ENCODE assay signal across 13 cellular contexts in the genomic region with DNA sequence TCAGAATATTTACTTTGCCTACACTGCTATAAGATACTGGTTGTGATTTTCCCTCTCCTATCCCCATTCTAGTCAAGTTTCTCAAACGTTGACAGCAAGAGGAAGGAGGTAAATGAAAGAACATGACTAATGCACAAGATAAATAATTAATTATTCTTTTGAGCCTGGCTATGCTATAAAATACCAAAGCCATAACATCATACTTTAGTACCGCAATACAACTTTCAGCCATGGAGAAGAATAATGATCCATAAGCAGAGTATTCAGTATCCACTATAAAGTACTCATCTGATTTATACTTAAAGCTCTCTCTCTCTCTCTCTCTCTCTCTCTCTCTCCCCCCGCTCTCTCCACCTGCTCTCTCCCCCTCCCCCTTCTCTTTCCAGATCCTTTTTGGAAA. TPM values are rescaled to one million over a fixed set of nuclear protein-coding genes. Genes with fewer than 3 reads are reported as not detected.
DNase-seq lines count a peak whose midpoint lies in the region; ATAC-seq and TF ChIP-seq lines count a peak whose summit lies in the region.
"Had no signal": no experiment of that assay in that cellular context is flagged by ENCODE, and none has a peak within 500 bp of the region (broad histone marks: within the 10 kb centered on the region; RNA-seq: fewer than 3 reads in every experiment).

No MANE protein-coding gene starts in this region.

- CTCF ChIA-PET in GM10248 (lab: Yijun Ruan, JAX) = no interaction called here

- no peaks in the 10 kb centered on the region for H3K27me3 ChIP-seq in RWPE2 (ENCODE audit: insufficient read depth, poor library complexity, severe bottlenecking)

- peak; percentile 86 for ATAC-seq in RWPE2 (ENCODE audit: low read depth)
- ATAC-seq in GM18498 (IDR thresholded peaks at IDR 0.05; ENCODE audit: unreplicated experiment) = no peak
- ATAC-seq in GM19035 (IDR thresholded peaks at IDR 0.05; ENCODE audit: unreplicated experiment) = no peak

- POLR2A ChIA-PET in GM10248 (lab: Yijun Ruan, JAX) = no interaction called here

- TF ChIP-seq CTCF in RWPE2 (IDR thresholded peaks at IDR 0.05; ENCODE audit: poor library complexity, severe bottlenecking) (no peak), GM10248 (IDR thresholded peaks at IDR 0.05; ENCODE audit: control extremely low read depth, extremely low read depth, low read depth, missing control alignments) (no peak)

- DNase-seq in EL (peak; percentile 75), RWPE2 (ENCODE audit: low spot score) (no peak), fibroblast of gingiva (ENCODE audit: low read depth) (peak; percentile 60), renal cortical epithelial cell (ENCODE audit: low read depth) (peak; percentile 87), NCI-H1048 (lab: John Stamatoyannopoulos, UW) (no peak), GM10248 (ENCODE audit: extremely low spot score) (no peak)
- DNase-seq: activated CD4-positive, alpha-beta T cell treated with anti-CD3 and anti-CD28 coated beads for 4 hours; activated T-cell treated with anti-CD3 and anti-CD28 coated beads, Interleukin-2, amount 50 U/mL, for 48 hours; NCI-H1930; retina had no signal

- H3K9me3 ChIP-seq in RWPE2 (ENCODE audit: severe bottlenecking) = no peaks in the 10 kb centered on the region

- no peaks in the 10 kb centered on the region for H3K36me3 ChIP-seq in RWPE2 (ENCODE audit: low read depth)

- peaks cover 24% of the 10 kb centered on the region for H3K4me1 ChIP-seq in RWPE2 (ENCODE audit: insufficient read depth, poor library complexity, severe bottlenecking)

- H3K4me3 ChIP-seq in RWPE2 (ENCODE audit: severe bottlenecking) = no peak overlapping the region

- H3K27ac ChIP-seq in RWPE2 (ENCODE audit: poor library complexity, severe bottlenecking) = peak overlapping the region; percentile 32
- H3K27ac ChIP-seq: KMS-11 had no signal

RNA-seq across cellular contexts. Expression of a gene that starts 41.3 kb away (rescaled TPM):
- 35.9 and 39.4 TPM in 2 replicates for total RNA-seq in renal cortical epithelial cell

RNA-seq across cellular contexts. Expression of a gene that starts 43.1 kb away (rescaled TPM):
- 0.87 and 12.5 TPM in 2 replicates for total RNA-seq in renal cortical epithelial cell

RNA-seq across cellular contexts. Expression of a gene that starts 57.4 kb away (rescaled TPM):
- total RNA-seq in renal cortical epithelial cell = 5.9 and 17.9 TPM in 2 replicates

Comparison
In these comparisons a context has a peak if more than half of its experiments do, and no peak if none do; other contexts are left out.
1. DNase-seq: peak in EL (single experiment), fibroblast of gingiva (single experiment) and renal cortical epithelial cell (single experiment); none in RWPE2 (single experiment), NCI-H1048 (single experiment) and GM10248 (single experiment).